Comparison of ENCODE assay signal across 14 cellular contexts in the genomic region with DNA sequence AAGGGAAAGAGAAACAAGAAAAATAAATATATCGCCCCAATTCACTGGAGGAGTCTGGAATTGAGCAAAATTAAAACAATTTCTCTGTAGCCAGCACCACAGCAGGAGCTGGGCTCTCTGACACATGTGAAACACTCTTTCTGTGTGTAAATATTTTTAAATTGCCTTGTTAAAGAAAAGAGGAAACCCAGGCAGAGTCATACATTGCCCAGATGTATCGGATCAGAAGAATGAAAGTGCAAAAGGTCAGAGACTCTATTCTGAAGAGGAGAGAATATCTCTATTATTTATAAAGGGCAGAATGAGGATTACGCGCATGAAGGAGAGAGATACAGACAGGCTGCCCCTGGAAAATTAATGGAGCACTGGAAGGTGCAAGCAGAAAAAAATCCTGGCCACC.
A peak's percentile ranks its signal among the peaks of the same experiment; 100 is the strongest.
DNase-seq lines count a peak whose midpoint lies in the region; ATAC-seq and TF ChIP-seq lines count a peak whose summit lies in the region.
"Had no signal": no experiment of that assay in that cellular context is flagged by ENCODE, and none has a peak within 500 bp of the region (broad histone marks: within the 10 kb centered on the region; RNA-seq: fewer than 3 reads in every experiment).

No MANE protein-coding gene starts in this region.

- H3K9ac ChIP-seq in SK-N-SH: no peak overlapping the region

- no peaks in the 10 kb centered on the region for H3K9me2 ChIP-seq in SK-N-SH

- no peaks in the 10 kb centered on the region for H4K20me1 ChIP-seq in SK-N-SH (ENCODE audit: insufficient read depth)

- no peaks in the 10 kb centered on the region for H3K79me2 ChIP-seq in SK-N-SH (ENCODE audit: insufficient read depth)

- H2AFZ ChIP-seq in SK-N-SH (ENCODE audit: low read depth): no peak overlapping the region; the same call in 1 of the 2 replicates

- TF ChIP-seq CTCF in SK-N-SH (IDR thresholded peaks at IDR 0.05): no peak

- no peak for TF ChIP-seq EP300 in SK-N-SH (IDR thresholded peaks at IDR 0.05; ENCODE audit: borderline replicate concordance in 1 of 2, low read depth in 1 of 2, low read length in 1 of 2)

- H3K4me1 ChIP-seq in SK-N-SH (ENCODE audit: control insufficient read depth in 1 of 2, insufficient read depth in 2 of 2, low read depth in 1 of 2, low read length in 1 of 2): peaks cover 0 to 4% of the 10 kb centered on the region in 2 experiments; a peak in 2 of 4 replicates

- H3K27ac ChIP-seq in SK-N-SH (ENCODE audit: low read depth in 2 of 2, low read length in 1 of 2): no peak overlapping the region
- H3K27ac ChIP-seq: thoracic aorta had no signal

- peak; percentile 18 for DNase-seq in NCI-H748 (lab: John Stamatoyannopoulos, UW; ENCODE audit: unreplicated experiment)
- DNase-seq in NCI-H748 treated with DMSO at 0.1 percent for 48 hours (lab: John Stamatoyannopoulos, UW): no peak
- no peak for DNase-seq in NCI-H82 (lab: John Stamatoyannopoulos, UW)
- no peak for DNase-seq in hippocampal formation (lab: John Stamatoyannopoulos, UW)
- no peak for DNase-seq in SK-N-SH
- DNase-seq in stimulated activated CD4-positive, alpha-beta T cell treated with anti-CD3 and anti-CD28 coated beads, Interleukin-4, amount 100 ng/mL, for 24 hours: no peak
- DNase-seq: 8988T; activated B cell treated with CpG ODN at 0.5 μM for 24 hours; activated naive CD4-positive, alpha-beta T cell; NCI-H1092; stimulated activated CD4-positive, alpha-beta T cell treated with anti-CD3 and anti-CD28 coated beads, Interleukin-4, amount 100 ng/mL, for 1 hour had no signal

- 68% methylated on average over 4 of the region's 4 CpGs for WGBS in SK-N-SH (ENCODE audit: low lambda C conversion rate)

- POLR2A ChIA-PET in SK-N-SH (lab: Yijun Ruan, JAX): no interaction called here

- no peaks in the 10 kb centered on the region for H3K36me3 ChIP-seq in SK-N-SH (replicated peaks in 1 of 2; ENCODE audit: control insufficient read depth in 1 of 2, insufficient read depth in 2 of 2, low read length in 1 of 2)
- H3K36me3 ChIP-seq: thoracic aorta had no signal

- H3K4me3 ChIP-seq in SK-N-SH (ENCODE audit: low read depth in 2 of 2, low read length in 1 of 2): no peak overlapping the region
- H3K4me3 ChIP-seq: thoracic aorta had no signal

- ATAC-seq in HG02852 (IDR thresholded peaks at IDR 0.05; ENCODE audit: unreplicated experiment) (peak; percentile 91), HG03575 (IDR thresholded peaks at IDR 0.05; ENCODE audit: extremely low read depth, insufficient number of reproducible peaks, low FRiP score, unreplicated experiment) (peak; percentile 68)

- no peak overlapping the region for H3K4me2 ChIP-seq in SK-N-SH

- no peaks in the 10 kb centered on the region for H3K9me3 ChIP-seq in SK-N-SH
- H3K9me3 ChIP-seq: thoracic aorta had no signal

- no peaks in the 10 kb centered on the region for H3K27me3 ChIP-seq in SK-N-SH (ENCODE audit: insufficient read depth)

- TF ChIP-seq RAD21 in SK-N-SH (IDR thresholded peaks at IDR 0.05; ENCODE audit: low read length): no peak

- no peaks in the 10 kb centered on the region for H3F3A ChIP-seq in SK-N-SH (replicated peaks; ENCODE audit: insufficient read depth)

- CTCF ChIA-PET in SK-N-SH (lab: Yijun Ruan, JAX): no interaction called here

TF ChIP-seq in SK-N-SH, 30 proteins besides CTCF, POLR2A, EP300 and RAD21:
- TF ChIP-seq CHD2 (IDR thresholded peaks at IDR 0.05; ENCODE audit: low read length, partially characterized antibody) (no peak), TCF12 (IDR thresholded peaks at IDR 0.05) (no peak), GATA2 (CRISPR knock-in tag; IDR thresholded peaks at IDR 0.05) (no peak), TEAD4 (IDR thresholded peaks at IDR 0.05; ENCODE audit: borderline replicate concordance, insufficient read depth) (no peak), USF1 (IDR thresholded peaks at IDR 0.05; ENCODE audit: borderline replicate concordance, low read depth) (no peak), FOXM1 (IDR thresholded peaks at IDR 0.05; ENCODE audit: low read depth) (no peak), GABPA (IDR thresholded peaks at IDR 0.05; ENCODE audit: low read depth) (no peak), FOSL2 (IDR thresholded peaks at IDR 0.05; ENCODE audit: borderline replicate concordance, low read depth) (no peak), FOXJ3 (CRISPR knock-in tag; IDR thresholded peaks at IDR 0.05) (no peak), REST (IDR thresholded peaks at IDR 0.05; ENCODE audit: low read depth, low read length) (no peak), EZH2phosphoT487 (IDR thresholded peaks at IDR 0.05; ENCODE audit: borderline replicate concordance, low read depth) (no peak), NFIC (IDR thresholded peaks at IDR 0.05; ENCODE audit: borderline replicate concordance) (no peak), NRF1 (IDR thresholded peaks at IDR 0.05; ENCODE audit: low read depth, low read length) (no peak), IRF3 (IDR thresholded peaks at IDR 0.05; ENCODE audit: low read depth, low read length) (no peak)
- TF ChIP-seq, protein P1, sequence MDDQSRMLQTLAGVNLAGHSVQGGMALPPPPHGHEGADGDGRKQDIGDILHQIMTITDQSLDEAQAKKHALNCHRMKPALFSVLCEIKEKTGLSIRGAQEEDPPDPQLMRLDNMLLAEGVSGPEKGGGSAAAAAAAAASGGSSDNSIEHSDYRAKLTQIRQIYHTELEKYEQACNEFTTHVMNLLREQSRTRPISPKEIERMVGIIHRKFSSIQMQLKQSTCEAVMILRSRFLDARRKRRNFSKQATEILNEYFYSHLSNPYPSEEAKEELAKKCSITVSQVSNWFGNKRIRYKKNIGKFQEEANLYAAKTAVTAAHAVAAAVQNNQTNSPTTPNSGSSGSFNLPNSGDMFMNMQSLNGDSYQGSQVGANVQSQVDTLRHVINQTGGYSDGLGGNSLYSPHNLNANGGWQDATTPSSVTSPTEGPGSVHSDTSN (IDR thresholded peaks at IDR 0.05): no peak
